In genomic region chr14:23483216-23483854, GRCh38 we compare ENCODE assay signal across 8 cellular contexts. TPM values are rescaled to one million over a fixed set of nuclear protein-coding genes. Genes with fewer than 3 reads are reported as not detected.
DNase-seq lines count a peak whose midpoint lies in the region; ATAC-seq and TF ChIP-seq lines count a peak whose summit lies in the region.

No MANE protein-coding gene starts in this region.

- TF ChIP-seq CTCF in heart right ventricle (IDR thresholded peaks at IDR 0.05) (peak in 5 of 9 donors; percentile 16 to 31 (median 20)), right atrium auricular region (IDR thresholded peaks at IDR 0.05) (no peak)

- WGBS in heart right ventricle, 2 donors, result 40 to 52% methylated on average over 9 of the region's 9 CpGs
- WGBS in mesodermal cell (ENCODE audit: insufficient coverage in 2 of 2), 2 experiments, result 24 to 25% methylated on average over 8 of the region's 9 CpGs

- DNase-seq in heart right ventricle (no peak), right atrium auricular region (ENCODE audit: low spot score) (no peak), NCI-H146 treated with DMSO at 0.1 percent for 48 hours (lab: John Stamatoyannopoulos, UW; ENCODE audit: unreplicated experiment) (peak; percentile 56), anterior cingulate cortex (lab: John Stamatoyannopoulos, UW) (peak in 56 of 58 donors; percentile 21 to 89 (median 71)), activated gamma-delta T cell treated with Interleukin-2 at 50 U/mL for 16 hours (no peak)
- no peak for DNase-seq in activated T-cell treated with anti-CD3 and anti-CD28 coated beads, Interleukin-2, amount 50 U/mL, for 1 hour

- H3K4me1 ChIP-seq in heart right ventricle (peaks cover 0 to 2% (median 0%) of the 10 kb centered on the region in 9 donors), right atrium auricular region (no peaks in the 10 kb centered on the region), mesodermal cell (ENCODE audit: control insufficient read depth, insufficient read depth, low read length, poor library complexity, severe bottlenecking) (peaks cover 7% of the 10 kb centered on the region)

- H3K9me3 ChIP-seq in heart right ventricle, result no peaks in the 10 kb centered on the region
- H3K9me3 ChIP-seq in right atrium auricular region, result no peaks in the 10 kb centered on the region
- no peaks in the 10 kb centered on the region for H3K9me3 ChIP-seq in mesodermal cell (ENCODE audit: control insufficient read depth, low read length)

- H3K36me3 ChIP-seq in heart right ventricle (peaks cover 0 to 64% (median 5%) of the 10 kb centered on the region in 9 donors), right atrium auricular region (peaks cover 11% of the 10 kb centered on the region), mesodermal cell (ENCODE audit: control insufficient read depth, insufficient read depth, low read length) (peaks cover 26% of the 10 kb centered on the region)

- H3K4me3 ChIP-seq in heart right ventricle (no peak overlapping the region), right atrium auricular region (no peak overlapping the region), mesodermal cell (ENCODE audit: extremely low read depth, insufficient read depth, low read length, poor library complexity, severe bottlenecking) (no peak overlapping the region)

- no peak overlapping the region for H3K27ac ChIP-seq in heart right ventricle
- H3K27ac ChIP-seq in right atrium auricular region, result no peak overlapping the region
- H3K27ac ChIP-seq in mesodermal cell (ENCODE audit: low read depth, low read length, severe bottlenecking), result peak overlapping the region; percentile 36

- intact Hi-C loops in heart right ventricle (cut with DNase I), result loop anchor here in 3 of 10 donors (5.0 to 10.0 kb wide), 2 partner anchors 51 to 79 kb away; no protein-coding TSS in a partner anchor

- H3K27me3 ChIP-seq in heart right ventricle (no peaks in the 10 kb centered on the region), right atrium auricular region (no peaks in the 10 kb centered on the region)

- ATAC-seq in heart right ventricle (peak in 2 of 8 donors; percentile 42 to 44), HG03135 (IDR thresholded peaks at IDR 0.05; ENCODE audit: unreplicated experiment) (no peak)

RNA-seq across cellular contexts. Expression of gene NGDN, which starts 13.8 kb away (rescaled TPM):
- total RNA-seq in heart right ventricle (10 to 100 TPM; 14.4 to 20.9 (median 17.2) TPM), right atrium auricular region (10 to 100 TPM; 19.5 to 24.3 TPM)
- 10 to 100 TPM; 22.2 to 40.5 TPM for polyA plus RNA-seq in heart right ventricle
- 41.8 TPM for polyA plus RNA-seq in mesodermal cell (2013, experiment 1 of 2)
- polyA plus RNA-seq in mesodermal cell (2013, experiment 2 of 2), result 43.1 TPM

RNA-seq across cellular contexts. Expression of gene MYH7, which starts 47.9 kb away (rescaled TPM):
- total RNA-seq in heart right ventricle (over 10,000 TPM in 9 of 10 donors, 1,000 to 10,000 TPM in 1; 7,779 to 22,607 (median 19,145) TPM), right atrium auricular region (1,000 to 10,000 TPM; 1,082 to 4,592 TPM)
- 1,000 to 10,000 TPM in 1 of 2 donors, 100 to 1,000 TPM in 1; 641 to 7,351 TPM for polyA plus RNA-seq in heart right ventricle
- 0.15 TPM for polyA plus RNA-seq in mesodermal cell (2013, experiment 1 of 2)
- 0.25 TPM for polyA plus RNA-seq in mesodermal cell (2013, experiment 2 of 2)

Comparison
In these comparisons a context has a peak if more than half of its experiments do, and no peak if none do; other contexts are left out.
1. CTCF ChIP-seq: peak in heart right ventricle (5 of 9); none in right atrium auricular region (0 of 2).
2. DNase-seq: peak in NCI-H146 treated with DMSO at 0.1 percent for 48 hours (single experiment) and anterior cingulate cortex (56 of 58); none in heart right ventricle (0 of 2), right atrium auricular region (single experiment), activated T-cell treated with anti-CD3 and anti-CD28 coated beads, Interleukin-2, amount 50 U/mL, for 1 hour (single experiment) and activated gamma-delta T cell treated with Interleukin-2 at 50 U/mL for 16 hours (single experiment).